ENCODE assay signal across 22 cellular contexts in the genomic region with DNA sequence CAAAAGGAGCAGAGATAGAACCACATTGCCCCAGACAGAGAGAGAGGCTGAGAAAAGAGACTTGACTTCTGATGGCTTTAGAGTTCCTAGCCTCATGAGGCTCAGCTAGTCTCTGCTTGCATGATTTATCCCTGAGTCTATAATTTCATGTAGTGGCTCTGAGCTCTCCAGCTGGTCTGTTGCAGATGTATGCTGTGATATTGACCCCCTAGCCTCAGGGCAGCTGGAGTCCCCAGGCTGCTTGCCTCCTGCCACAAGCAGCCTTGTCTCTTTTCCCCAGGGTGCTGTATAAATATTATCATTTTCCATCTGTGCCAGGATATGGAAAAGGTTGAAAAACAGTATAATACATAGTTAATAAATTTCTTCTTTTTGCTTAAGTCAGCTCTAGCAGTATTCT.
"Had no signal": no experiment of that assay in that cellular context is flagged by ENCODE, and none has a peak within 500 bp of the region (broad histone marks: within the 10 kb centered on the region; RNA-seq: fewer than 3 reads in every experiment).

No MANE protein-coding gene starts in this region.

- H3K27ac Mint-ChIP-seq: activated CD4-positive, alpha-beta memory T cell treated with anti-CD3 and anti-CD28 coated beads, Interleukin-2, amount 10 ng/mL, durations not matched to agents 7 days and 5 days; activated CD4-positive, alpha-beta T cell treated with anti-CD3 and anti-CD28 coated beads for 36 hours; activated naive CD8-positive, alpha-beta T cell treated with anti-CD3 and anti-CD28 coated beads, Interleukin-2, amount 10 ng/mL, durations not matched to agents 7 days and 5 days; activated T-cell treated with anti-CD3 and anti-CD28 coated beads, Interleukin-2, amount 50 U/mL, for 72 hours; memory B cell; natural killer cell treated with Interleukin-12 subunit alpha and Interleukin-12 subunit beta and Interleukin-15 and Interleukin-18, amount 100 ng/mL, for 72 hours; progenitor cell of endocrine pancreas had no signal

- H3K36me3 Mint-ChIP-seq: activated naive CD8-positive, alpha-beta T cell treated with anti-CD3 and anti-CD28 coated beads, Interleukin-2, amount 10 ng/mL, durations not matched to agents 7 days and 5 days; memory B cell; natural killer cell treated with Interleukin-12 subunit alpha and Interleukin-12 subunit beta and Interleukin-15 and Interleukin-18, amount 100 ng/mL, for 72 hours had no signal

- H3K4me3 Mint-ChIP-seq: activated CD4-positive, alpha-beta memory T cell treated with anti-CD3 and anti-CD28 coated beads, Interleukin-2, amount 10 ng/mL, durations not matched to agents 7 days and 5 days; activated CD4-positive, alpha-beta T cell treated with anti-CD3 and anti-CD28 coated beads for 36 hours; activated naive CD8-positive, alpha-beta T cell treated with anti-CD3 and anti-CD28 coated beads, Interleukin-2, amount 10 ng/mL, durations not matched to agents 7 days and 5 days; activated T-cell treated with anti-CD3 and anti-CD28 coated beads, Interleukin-2, amount 50 U/mL, for 72 hours; memory B cell; natural killer cell treated with Interleukin-12 subunit alpha and Interleukin-12 subunit beta and Interleukin-15 and Interleukin-18, amount 100 ng/mL, for 72 hours had no signal

- ATAC-seq: activated CD4-positive, alpha-beta T cell treated with anti-CD3 and anti-CD28 coated beads for 36 hours; activated T-cell treated with anti-CD3 and anti-CD28 coated beads, Interleukin-2, amount 50 U/mL, for 72 hours; natural killer cell treated with Interleukin-12 subunit alpha and Interleukin-12 subunit beta and Interleukin-15 and Interleukin-18, amount 100 ng/mL, for 72 hours had no signal

- H3K27ac ChIP-seq: cardiac muscle cell, colonic mucosa, left ventricle myocardium inferior, sigmoid colon, VCaP had no signal

- H3K4me1 Mint-ChIP-seq: activated CD4-positive, alpha-beta memory T cell treated with anti-CD3 and anti-CD28 coated beads, Interleukin-2, amount 10 ng/mL, durations not matched to agents 7 days and 5 days; activated CD4-positive, alpha-beta T cell treated with anti-CD3 and anti-CD28 coated beads for 36 hours; activated naive CD8-positive, alpha-beta T cell treated with anti-CD3 and anti-CD28 coated beads, Interleukin-2, amount 10 ng/mL, durations not matched to agents 7 days and 5 days; memory B cell had no signal

- H3K9me3 ChIP-seq: colonic mucosa, left ventricle myocardium inferior, sigmoid colon had no signal

- H3K4me1 ChIP-seq: colonic mucosa, left ventricle myocardium inferior had no signal

- H3K4me3 ChIP-seq: cardiac muscle cell, colonic mucosa, left ventricle myocardium inferior, sigmoid colon had no signal

- H3K9me3 Mint-ChIP-seq: activated CD4-positive, alpha-beta memory T cell treated with anti-CD3 and anti-CD28 coated beads, Interleukin-2, amount 10 ng/mL, durations not matched to agents 7 days and 5 days; activated naive CD8-positive, alpha-beta T cell treated with anti-CD3 and anti-CD28 coated beads, Interleukin-2, amount 10 ng/mL, durations not matched to agents 7 days and 5 days; memory B cell had no signal

- H3K27me3 Mint-ChIP-seq: activated CD4-positive, alpha-beta memory T cell treated with anti-CD3 and anti-CD28 coated beads, Interleukin-2, amount 10 ng/mL, durations not matched to agents 7 days and 5 days; activated CD4-positive, alpha-beta T cell treated with anti-CD3 and anti-CD28 coated beads for 36 hours; activated naive CD8-positive, alpha-beta T cell treated with anti-CD3 and anti-CD28 coated beads, Interleukin-2, amount 10 ng/mL, durations not matched to agents 7 days and 5 days; memory B cell; progenitor cell of endocrine pancreas had no signal

- H3K36me3 ChIP-seq: cardiac muscle cell, colonic mucosa, left ventricle myocardium inferior, sigmoid colon had no signal

- DNase-seq: activated CD4-positive, alpha-beta memory T cell treated with anti-CD3 and anti-CD28 coated beads, Interleukin-2, amount 10 ng/mL, durations not matched to agents 7 days and 5 days; activated CD4-positive, alpha-beta T cell treated with anti-CD3 and anti-CD28 coated beads for 36 hours; activated CD8-positive, alpha-beta memory T cell treated with anti-CD3 and anti-CD28 coated beads, Interleukin-2, amount 50 U/mL, for 4 hours; activated naive CD8-positive, alpha-beta T cell treated with anti-CD3 and anti-CD28 coated beads, Interleukin-2, amount 10 ng/mL, durations not matched to agents 7 days and 5 days; activated T-cell treated with anti-CD3 and anti-CD28 coated beads, Interleukin-2, amount 50 U/mL, for 72 hours; aorta; colonic mucosa; foreskin melanocyte; left ventricle myocardium inferior; occipital lobe; sigmoid colon; stimulated activated CD4-positive, alpha-beta T cell treated with anti-CD3 and anti-CD28 coated beads, Interleukin-12 subunit alpha, Interleukin-12 subunit beta, amount 100 ng/mL, for 4 hours; stimulated activated naive CD4-positive, alpha-beta T cell treated with Interleukin-2 at 50 U/mL for 16 hours; T1000; trophoblast cell had no signal

- H3K27me3 ChIP-seq: cardiac muscle cell, colonic mucosa, sigmoid colon had no signal

- FAIRE-seq: endothelial cell of umbilical vein, keratinocyte had no signal
